1 cellular context compared by ENCODE assay signal in the genomic region with DNA sequence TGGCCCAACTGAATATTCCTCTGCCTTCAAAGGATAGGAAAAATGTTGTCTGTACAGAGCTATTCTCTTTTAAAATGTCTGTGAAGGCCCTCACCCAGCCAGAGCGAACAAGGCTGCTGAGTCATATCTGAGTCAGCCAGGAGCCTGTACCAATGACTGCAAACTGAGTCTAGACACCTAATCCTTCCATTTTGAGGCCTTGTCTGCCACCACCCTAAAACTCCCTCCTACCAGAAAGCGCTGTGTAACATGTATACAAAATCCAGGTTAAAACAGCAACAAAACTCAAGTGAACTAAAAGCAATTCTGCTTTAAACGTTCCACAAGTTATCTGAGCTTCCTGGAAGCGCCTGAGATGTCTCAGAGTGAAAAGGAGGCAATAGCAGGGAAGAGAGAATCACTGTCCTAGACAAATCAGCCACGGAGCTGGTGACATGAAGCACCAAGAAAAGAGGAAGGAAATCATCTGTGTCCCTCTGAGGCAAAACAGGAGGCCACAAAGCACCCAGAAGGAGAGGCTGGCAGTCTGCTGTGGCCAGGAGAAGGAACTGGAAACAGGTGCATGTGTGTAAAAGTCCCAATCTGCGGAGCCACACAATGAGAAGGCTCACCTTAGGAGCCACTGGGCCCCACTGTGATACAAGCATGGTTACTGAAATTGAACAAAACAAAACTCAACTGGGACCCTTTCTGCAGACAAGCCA.
TF ChIP-seq lines count a peak whose summit lies in the region.

No MANE protein-coding gene starts in this region.

TF ChIP-seq in K562, 482 proteins besides CTCF, POLR2A, EP300 and RAD21 (continues in another document):
- no peak for TF ChIP-seq ZFPM2 (CRISPR knock-in tag; IDR thresholded peaks at IDR 0.05)
- TF ChIP-seq, protein P1, sequence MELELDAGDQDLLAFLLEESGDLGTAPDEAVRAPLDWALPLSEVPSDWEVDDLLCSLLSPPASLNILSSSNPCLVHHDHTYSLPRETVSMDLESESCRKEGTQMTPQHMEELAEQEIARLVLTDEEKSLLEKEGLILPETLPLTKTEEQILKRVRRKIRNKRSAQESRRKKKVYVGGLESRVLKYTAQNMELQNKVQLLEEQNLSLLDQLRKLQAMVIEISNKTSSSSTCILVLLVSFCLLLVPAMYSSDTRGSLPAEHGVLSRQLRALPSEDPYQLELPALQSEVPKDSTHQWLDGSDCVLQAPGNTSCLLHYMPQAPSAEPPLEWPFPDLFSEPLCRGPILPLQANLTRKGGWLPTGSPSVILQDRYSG (tag; conservative IDR thresholded peaks at IDR 0.05; ENCODE audit: low read depth) = 0 out of 2 replicates have a peak, but pooled peaks have one; percentile 57
- 0 out of 2 replicates have a peak, but pooled peaks have one; percentile 12 for TF ChIP-seq CTBP1 (IDR thresholded peaks at IDR 0.05; ENCODE audit: borderline replicate concordance)
- no peak for TF ChIP-seq DNMT1 (IDR thresholded peaks at IDR 0.05)
- TF ChIP-seq DPF2 (IDR thresholded peaks at IDR 0.05) = peak; percentile 40; the same call in 1 of the 2 replicates
- peak; percentile 65 for TF ChIP-seq SMARCA4 (IDR thresholded peaks at IDR 0.05)
- TF ChIP-seq ZNF263 (CRISPR knock-in tag; IDR thresholded peaks at IDR 0.05; ENCODE audit: borderline replicate concordance) = no peak
- peak; percentile 14 for TF ChIP-seq NFYB (IDR thresholded peaks at IDR 0.05; ENCODE audit: extremely low read depth, insufficient read length)
- TF ChIP-seq ZNF717 (CRISPR knock-in tag; IDR thresholded peaks at IDR 0.05) = no peak
- TF ChIP-seq NEUROD1 (IDR thresholded peaks at IDR 0.05; ENCODE audit: borderline replicate concordance, low read depth, low read length, partially characterized antibody) = no peak
- TF ChIP-seq CBFA2T3 (IDR thresholded peaks at IDR 0.05) = 0 out of 2 replicates have a peak, but pooled peaks have one; percentile 11
- peak; percentile 88 for TF ChIP-seq C11orf30 (IDR thresholded peaks at IDR 0.05; ENCODE audit: low read depth)
- TF ChIP-seq, protein P2, sequence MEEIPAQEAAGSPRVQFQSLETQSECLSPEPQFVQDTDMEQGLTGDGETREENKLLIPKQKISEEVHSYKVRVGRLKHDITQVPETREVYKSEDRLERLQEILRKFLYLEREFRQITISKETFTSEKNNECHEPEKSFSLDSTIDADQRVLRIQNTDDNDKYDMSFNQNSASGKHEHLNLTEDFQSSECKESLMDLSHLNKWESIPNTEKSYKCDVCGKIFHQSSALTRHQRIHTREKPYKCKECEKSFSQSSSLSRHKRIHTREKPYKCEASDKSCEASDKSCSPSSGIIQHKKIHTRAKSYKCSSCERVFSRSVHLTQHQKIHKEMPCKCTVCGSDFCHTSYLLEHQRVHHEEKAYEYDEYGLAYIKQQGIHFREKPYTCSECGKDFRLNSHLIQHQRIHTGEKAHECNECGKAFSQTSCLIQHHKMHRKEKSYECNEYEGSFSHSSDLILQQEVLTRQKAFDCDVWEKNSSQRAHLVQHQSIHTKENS (CRISPR knock-in tag; IDR thresholded peaks at IDR 0.05) = no peak
- peak; percentile 32 for TF ChIP-seq FOS (IDR thresholded peaks at IDR 0.05; ENCODE audit: extremely low read depth, insufficient read length)
- TF ChIP-seq CHD4 (IDR thresholded peaks at IDR 0.05; ENCODE audit: insufficient read depth, insufficient replicate concordance, low read depth, low read length, poor library complexity, severe bottlenecking) = no peak
- TF ChIP-seq STAT6 (CRISPR knock-in tag; IDR thresholded peaks at IDR 0.05) = no peak
- TF ChIP-seq FOSL1 (tag; conservative IDR thresholded peaks at IDR 0.05) = peak; percentile 92
- TF ChIP-seq SMARCE1 (IDR thresholded peaks at IDR 0.05) = peak; percentile 67; the same call in 1 of the 2 replicates
- TF ChIP-seq JUND (IDR thresholded peaks at IDR 0.05; ENCODE audit: borderline replicate concordance, low read depth, low read length) = peak; percentile 90
- peak; percentile 90; the same call in 2 of the 3 replicates for TF ChIP-seq JUND (tag; IDR thresholded peaks at IDR 0.05; ENCODE audit: borderline replicate concordance, low read depth, low read length)
- TF ChIP-seq MAFK (IDR thresholded peaks at IDR 0.05; ENCODE audit: low read length) = peak; percentile 71; the same call in 1 of the 2 replicates
- TF ChIP-seq ZNF512 (tag; IDR thresholded peaks at IDR 0.05) = no peak
- no peak for TF ChIP-seq NR2C2 (CRISPR knock-in tag; IDR thresholded peaks at IDR 0.05)
- no peak for TF ChIP-seq NR2C2 (tag; IDR thresholded peaks at IDR 0.05)
- peak in 1 of 3 experiments; percentile 34 for TF ChIP-seq YY1 (IDR thresholded peaks at IDR 0.05; ENCODE audit: borderline replicate concordance in 1 of 3, control insufficient read depth in 1 of 3, extremely low read depth in 1 of 3, insufficient read depth in 3 of 3, insufficient read length in 1 of 3, insufficient replicate concordance in 2 of 3, low read depth in 1 of 3, low read length in 2 of 3)
- no peak for TF ChIP-seq RERE (CRISPR knock-in tag; IDR thresholded peaks at IDR 0.05; ENCODE audit: borderline replicate concordance)
- no peak for TF ChIP-seq ZBTB2 (IDR thresholded peaks at IDR 0.05)
- TF ChIP-seq, protein P3, sequence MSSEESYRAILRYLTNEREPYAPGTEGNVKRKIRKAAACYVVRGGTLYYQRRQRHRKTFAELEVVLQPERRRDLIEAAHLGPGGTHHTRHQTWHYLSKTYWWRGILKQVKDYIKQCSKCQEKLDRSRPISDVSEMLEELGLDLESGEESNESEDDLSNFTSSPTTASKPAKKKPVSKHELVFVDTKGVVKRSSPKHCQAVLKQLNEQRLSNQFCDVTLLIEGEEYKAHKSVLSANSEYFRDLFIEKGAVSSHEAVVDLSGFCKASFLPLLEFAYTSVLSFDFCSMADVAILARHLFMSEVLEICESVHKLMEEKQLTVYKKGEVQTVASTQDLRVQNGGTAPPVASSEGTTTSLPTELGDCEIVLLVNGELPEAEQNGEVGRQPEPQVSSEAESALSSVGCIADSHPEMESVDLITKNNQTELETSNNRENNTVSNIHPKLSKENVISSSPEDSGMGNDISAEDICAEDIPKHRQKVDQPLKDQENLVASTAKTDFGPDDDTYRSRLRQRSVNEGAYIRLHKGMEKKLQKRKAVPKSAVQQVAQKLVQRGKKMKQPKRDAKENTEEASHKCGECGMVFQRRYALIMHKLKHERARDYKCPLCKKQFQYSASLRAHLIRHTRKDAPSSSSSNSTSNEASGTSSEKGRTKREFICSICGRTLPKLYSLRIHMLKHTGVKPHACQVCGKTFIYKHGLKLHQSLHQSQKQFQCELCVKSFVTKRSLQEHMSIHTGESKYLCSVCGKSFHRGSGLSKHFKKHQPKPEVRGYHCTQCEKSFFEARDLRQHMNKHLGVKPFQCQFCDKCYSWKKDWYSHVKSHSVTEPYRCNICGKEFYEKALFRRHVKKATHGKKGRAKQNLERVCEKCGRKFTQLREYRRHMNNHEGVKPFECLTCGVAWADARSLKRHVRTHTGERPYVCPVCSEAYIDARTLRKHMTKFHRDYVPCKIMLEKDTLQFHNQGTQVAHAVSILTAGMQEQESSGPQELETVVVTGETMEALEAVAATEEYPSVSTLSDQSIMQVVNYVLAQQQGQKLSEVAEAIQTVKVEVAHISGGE (CRISPR knock-in tag; IDR thresholded peaks at IDR 0.05) = 0 out of 6 replicates have a peak, but pooled peaks of 1 of the 3 experiments have one; percentile 23
- no peak for TF ChIP-seq CHD1 (IDR thresholded peaks at IDR 0.05; ENCODE audit: low read length)
- peak; percentile 88 for TF ChIP-seq NFE2 (IDR thresholded peaks at IDR 0.05; ENCODE audit: low read depth)
- TF ChIP-seq GTF3C2 (IDR thresholded peaks at IDR 0.05; ENCODE audit: borderline replicate concordance, extremely low read depth, insufficient read length) = no peak
- peak; percentile 45; the same call in 1 of the 2 replicates for TF ChIP-seq NFE2L1 (tag; IDR thresholded peaks at IDR 0.05; ENCODE audit: borderline replicate concordance, low read depth)
- 0 out of 2 replicates have a peak, but pooled peaks have one; percentile 15 for TF ChIP-seq TCF3 (CRISPR knock-in tag; IDR thresholded peaks at IDR 0.05)
